In genomic region chr6:107866606-107867301, GRCh38 we compare ENCODE assay signal across 8 cellular contexts. TPM values are rescaled to one million over a fixed set of nuclear protein-coding genes. Genes with fewer than 3 reads are reported as not detected.
DNase-seq lines count a peak whose midpoint lies in the region; ATAC-seq and TF ChIP-seq lines count a peak whose summit lies in the region.

No MANE protein-coding gene starts in this region.

- DNase-seq in Caki2 (ENCODE audit: low read depth) (peak; percentile 18), GM23248 (peak; percentile 65), endodermal cell (no peak)

- no peak for TF ChIP-seq EP300 in neural cell (conservative IDR thresholded peaks at IDR 0.05; ENCODE audit: poor library complexity, severe bottlenecking)

- H3K36me3 ChIP-seq in GM23248 (ENCODE audit: low read depth) = peaks cover 18% of the 10 kb centered on the region
- H3K36me3 ChIP-seq in OCI-LY3 (replicated peaks; ENCODE audit: low read depth, low read length) = peaks cover 6% of the 10 kb centered on the region
- peaks cover 37% of the 10 kb centered on the region for H3K36me3 ChIP-seq in endodermal cell (ENCODE audit: control insufficient read depth, insufficient read depth, low read length)
- H3K36me3 ChIP-seq in neural cell (ENCODE audit: insufficient read depth, low read length) = no peaks in the 10 kb centered on the region

- peaks cover 9% of the 10 kb centered on the region for H3K36me3 Mint-ChIP-seq in endodermal cell (ENCODE audit: low read depth)

- peaks cover 8% of the 10 kb centered on the region for H3K4me1 Mint-ChIP-seq in endodermal cell

- peak; percentile 71 for TF ChIP-seq RAD21 in neural cell (conservative IDR thresholded peaks at IDR 0.05)

- H3K9me2 ChIP-seq in GM23248 (ENCODE audit: insufficient read depth) = no peaks in the 10 kb centered on the region
- H3K9me2 ChIP-seq in neural cell (ENCODE audit: insufficient read depth, low read length) = no peaks in the 10 kb centered on the region

- no peaks in the 10 kb centered on the region for H3K9me3 ChIP-seq in GM23248 (ENCODE audit: low read depth)
- H3K9me3 ChIP-seq in OCI-LY3 (ENCODE audit: insufficient read depth, low read length) = no peaks in the 10 kb centered on the region
- H3K9me3 ChIP-seq in endodermal cell (ENCODE audit: control insufficient read depth, low read length) = no peaks in the 10 kb centered on the region
- no peaks in the 10 kb centered on the region for H3K9me3 ChIP-seq in neural cell (ENCODE audit: low read length)

- no peak overlapping the region for H3K4me3 Mint-ChIP-seq in endodermal cell

- H3K27ac Mint-ChIP-seq in endodermal cell = no peak overlapping the region

- H3K9ac ChIP-seq in GM23248 (no peak overlapping the region), OCI-LY3 (ENCODE audit: low read length) (no peak overlapping the region), endodermal cell (ENCODE audit: extremely low read depth, low read length, poor library complexity, severe bottlenecking) (no peak overlapping the region), neural cell (ENCODE audit: low read length) (no peak overlapping the region)

- H3K4me2 ChIP-seq in GM23248 (ENCODE audit: unreplicated experiment) (no peak overlapping the region), OCI-LY3 (ENCODE audit: low read length) (no peak overlapping the region), neural cell (ENCODE audit: low read length) (no peak overlapping the region)

- H3K27me3 Mint-ChIP-seq in endodermal cell (ENCODE audit: insufficient read depth) = no peaks in the 10 kb centered on the region

- TF ChIP-seq CTCF in OCI-LY3 (IDR thresholded peaks at IDR 0.05; ENCODE audit: low read depth, low read length) = peak; percentile 51
- TF ChIP-seq CTCF in endodermal cell (conservative IDR thresholded peaks at IDR 0.05) = peak; percentile 83
- TF ChIP-seq CTCF in neural cell (IDR thresholded peaks at IDR 0.05; ENCODE audit: poor library complexity, severe bottlenecking) = peak; percentile 76

- H2AFZ ChIP-seq in GM23248 (no peak overlapping the region), OCI-LY3 (ENCODE audit: low read depth, low read length) (no peak overlapping the region), neural cell (ENCODE audit: low read depth, low read length) (no peak overlapping the region)

- H3K4me3 ChIP-seq in GM23248 = no peak overlapping the region
- no peak overlapping the region for H3K4me3 ChIP-seq in OCI-LY3 (ENCODE audit: low read length)
- H3K4me3 ChIP-seq in endodermal cell (ENCODE audit: low read length) = no peak overlapping the region
- no peak overlapping the region for H3K4me3 ChIP-seq in neural cell (ENCODE audit: low read length)

- no peaks in the 10 kb centered on the region for H3K27me3 ChIP-seq in GM23248 (replicated peaks; ENCODE audit: insufficient read depth)
- no peaks in the 10 kb centered on the region for H3K27me3 ChIP-seq in OCI-LY3 (ENCODE audit: low read depth, low read length)
- no peaks in the 10 kb centered on the region for H3K27me3 ChIP-seq in endodermal cell (ENCODE audit: control insufficient read depth, insufficient read depth, low read length, poor library complexity, severe bottlenecking)
- no peaks in the 10 kb centered on the region for H3K27me3 ChIP-seq in neural cell (ENCODE audit: insufficient read depth, low read depth, low read length)

- H3K4me1 ChIP-seq in GM23248 (ENCODE audit: insufficient read depth) = peaks cover 17% of the 10 kb centered on the region
- peaks cover 44% of the 10 kb centered on the region for H3K4me1 ChIP-seq in OCI-LY3 (ENCODE audit: low read length)
- no peaks in the 10 kb centered on the region for H3K4me1 ChIP-seq in endodermal cell (ENCODE audit: control insufficient read depth, insufficient read depth, low read length)

- H4K20me1 ChIP-seq in GM23248 (ENCODE audit: insufficient read depth) (no peaks in the 10 kb centered on the region), OCI-LY3 (ENCODE audit: insufficient read depth, low read length) (no peaks in the 10 kb centered on the region), neural cell (ENCODE audit: insufficient read depth) (no peaks in the 10 kb centered on the region)

- H3K9me3 Mint-ChIP-seq in endodermal cell = no peaks in the 10 kb centered on the region

- in situ Hi-C loops in Caki2 (cut with HindIII; ENCODE audit: low pct_unique_long_range_greater_than_20kb, low sequenced_read_pairs) (no loop called here), GM23248 (cut with MboI) (no loop called here)

- H3F3A ChIP-seq in GM23248 (ENCODE audit: insufficient read depth) (peaks cover 16% of the 10 kb centered on the region), neural cell (ENCODE audit: insufficient read depth, low read length, poor library complexity, severe bottlenecking) (no peaks in the 10 kb centered on the region)

- ATAC-seq in HG02759 (IDR thresholded peaks at IDR 0.05; ENCODE audit: unreplicated experiment) (no peak), GM19324 (IDR thresholded peaks at IDR 0.05; ENCODE audit: low FRiP score, unreplicated experiment) (no peak), GM18498 (IDR thresholded peaks at IDR 0.05; ENCODE audit: unreplicated experiment) (no peak)

- H3K79me2 ChIP-seq in GM23248 (ENCODE audit: insufficient read depth) (no peaks in the 10 kb centered on the region), OCI-LY3 (ENCODE audit: low read length) (no peaks in the 10 kb centered on the region; the same call in 1 of the 2 replicates), neural cell (replicated peaks; ENCODE audit: insufficient read depth, low read length) (no peaks in the 10 kb centered on the region)

- no peak overlapping the region for H3K27ac ChIP-seq in GM23248
- no peak overlapping the region for H3K27ac ChIP-seq in OCI-LY3 (ENCODE audit: low read length)
- no peak overlapping the region for H3K27ac ChIP-seq in endodermal cell (ENCODE audit: low read depth, low read length)
- H3K27ac ChIP-seq in neural cell (ENCODE audit: low read length) = no peak overlapping the region

- WGBS in GM23248 (ENCODE audit: low coverage in 1 of 2, low lambda C conversion rate in 2 of 2, missing lambda C conversion rate in 2 of 2), 2 experiments = 43 to 48% methylated on average over 11 of the region's 11 CpGs
- 66 to 67% methylated on average over 8 to 11 of the region's 11 CpGs for WGBS in endodermal cell (ENCODE audit: insufficient coverage in 1 of 2, insufficient read length in 1 of 2), 2 experiments

TF ChIP-seq in neural cell, 6 proteins besides CTCF, POLR2A, EP300 and RAD21:
- TF ChIP-seq SMC3 (conservative IDR thresholded peaks at IDR 0.05; ENCODE audit: poor library complexity) = peak; percentile 74
- no peak for TF ChIP-seq REST (IDR thresholded peaks at IDR 0.05; ENCODE audit: borderline replicate concordance)

RNA-seq across cellular contexts. Expression of gene SCML4, which starts 42.6 kb away (rescaled TPM):
- total RNA-seq in Caki2 (2014; rRNA removed; shearing (Covaris generic); ENCODE audit: low replicate concordance) = not detected in 2 replicates
- not detected in 2 replicates for total RNA-seq in GM23248 (2014; rRNA removed; shearing (Covaris generic))
- not detected in 2 replicates for polyA plus RNA-seq in GM23248 (2016; fragmentation: Nextera tagmentation; extraction: Ambion mirVana)
- total RNA-seq in endodermal cell = not detected
- polyA plus RNA-seq in endodermal cell (2013, experiment 1 of 2) = 0.50 TPM
- polyA plus RNA-seq in endodermal cell (2013, experiment 2 of 2) = 0.58 TPM
- polyA plus RNA-seq in neural cell = 13.7 and 14.9 TPM in 2 replicates
- polyA minus RNA-seq in neural cell = 41.6 and 42.9 TPM in 2 replicates
